Comparison of ENCODE assay signal across 13 cellular contexts in genomic region chr6:152368761-152369624, GRCh38.
DNase-seq lines count a peak whose midpoint lies in the region; ATAC-seq lines count a peak whose summit lies in the region.
"Had no signal": no experiment of that assay in that cellular context is flagged by ENCODE, and none has a peak within 500 bp of the region (broad histone marks: within the 10 kb centered on the region; RNA-seq: fewer than 3 reads in every experiment).

No MANE protein-coding gene starts in this region.

- POLR2A ChIA-PET in naive thymus-derived CD4-positive, alpha-beta T cell (lab: Charles Lee): no interaction called here

- H3K4me3 Mint-ChIP-seq in naive thymus-derived CD4-positive, alpha-beta T cell: no peak overlapping the region
- H3K4me3 Mint-ChIP-seq in activated naive CD8-positive, alpha-beta T cell treated with anti-CD3 and anti-CD28 coated beads, Interleukin-2, amount 50 U/mL, for 24 hours: no peak overlapping the region
- H3K4me3 Mint-ChIP-seq: endodermal cell, memory B cell had no signal

- H3K4me3 ChIP-seq in skeletal muscle cell (ENCODE audit: low read depth, low read length): no peak overlapping the region
- H3K4me3 ChIP-seq in naive thymus-derived CD4-positive, alpha-beta T cell (ENCODE audit: low read length): no peak overlapping the region

- DNase-seq in NCI-H524 treated with DMSO at 0.1 percent for 48 hours (lab: John Stamatoyannopoulos, UW) (peak; percentile 60), left kidney (ENCODE audit: low read depth, low spot score) (peak; percentile 24), skeletal muscle cell (ENCODE audit: low read depth) (peak; percentile 37), DMS153 treated with DMSO at 0.1 percent for 48 hours (lab: John Stamatoyannopoulos, UW; ENCODE audit: unreplicated experiment) (no peak)
- DNase-seq in naive thymus-derived CD4-positive, alpha-beta T cell: no peak
- DNase-seq in activated naive CD8-positive, alpha-beta T cell treated with anti-CD3 and anti-CD28 coated beads, Interleukin-2, amount 50 U/mL, for 24 hours: no peak
- DNase-seq: DMS53, endodermal cell, NCI-H526, T-helper 9 cell had no signal

- H3K27me3 Mint-ChIP-seq in naive thymus-derived CD4-positive, alpha-beta T cell: peaks cover 7 to 22% (median 17%) of the 10 kb centered on the region in 5 donors
- peaks cover 16% of the 10 kb centered on the region for H3K27me3 Mint-ChIP-seq in activated naive CD8-positive, alpha-beta T cell treated with anti-CD3 and anti-CD28 coated beads, Interleukin-2, amount 50 U/mL, for 24 hours

- peaks cover 0 to 4% (median 0%) of the 10 kb centered on the region in 7 donors for H3K4me1 Mint-ChIP-seq in naive thymus-derived CD4-positive, alpha-beta T cell
- no peaks in the 10 kb centered on the region for H3K4me1 Mint-ChIP-seq in activated naive CD8-positive, alpha-beta T cell treated with anti-CD3 and anti-CD28 coated beads, Interleukin-2, amount 50 U/mL, for 24 hours
- H3K4me1 Mint-ChIP-seq: endodermal cell, memory B cell had no signal

- H3K9me3 Mint-ChIP-seq in naive thymus-derived CD4-positive, alpha-beta T cell: peaks cover 0 to 2% (median 0%) of the 10 kb centered on the region in 11 donors
- H3K9me3 Mint-ChIP-seq in activated naive CD8-positive, alpha-beta T cell treated with anti-CD3 and anti-CD28 coated beads, Interleukin-2, amount 50 U/mL, for 24 hours: no peaks in the 10 kb centered on the region
- H3K9me3 Mint-ChIP-seq: endodermal cell, memory B cell had no signal

- no peaks in the 10 kb centered on the region for H3K4me1 ChIP-seq in naive thymus-derived CD4-positive, alpha-beta T cell (ENCODE audit: control insufficient read depth in 2 of 2, insufficient read depth in 2 of 2, low read length in 2 of 2)

- H3K27ac ChIP-seq in cingulate gyrus (ENCODE audit: low read depth, low read length): peak overlapping the region; percentile 67
- no peak overlapping the region for H3K27ac ChIP-seq in naive thymus-derived CD4-positive, alpha-beta T cell (ENCODE audit: low read depth, low read length)

- no peaks in the 10 kb centered on the region for H3K27me3 ChIP-seq in naive thymus-derived CD4-positive, alpha-beta T cell (ENCODE audit: control insufficient read depth in 2 of 2, insufficient read depth in 2 of 2, low read length in 2 of 2)

- no peaks in the 10 kb centered on the region for H3K36me3 ChIP-seq in naive thymus-derived CD4-positive, alpha-beta T cell (ENCODE audit: control insufficient read depth in 2 of 3, insufficient read depth in 3 of 3, low read length in 3 of 3)

- H3K9me3 ChIP-seq in naive thymus-derived CD4-positive, alpha-beta T cell (ENCODE audit: control insufficient read depth in 2 of 3, low read length in 3 of 3): no peaks in the 10 kb centered on the region

- no peak for ATAC-seq in HG02852 (IDR thresholded peaks at IDR 0.05; ENCODE audit: unreplicated experiment)
- no peak for ATAC-seq in naive thymus-derived CD4-positive, alpha-beta T cell
- no peak for ATAC-seq in activated naive CD8-positive, alpha-beta T cell treated with anti-CD3 and anti-CD28 coated beads, Interleukin-2, amount 50 U/mL, for 24 hours

- CTCF ChIA-PET in naive thymus-derived CD4-positive, alpha-beta T cell (lab: Charles Lee): no interaction called here

- intact Hi-C loops in naive thymus-derived CD4-positive, alpha-beta T cell (cut with micrococcal nuclease): no loop called here

- no peak overlapping the region for H3K27ac Mint-ChIP-seq in naive thymus-derived CD4-positive, alpha-beta T cell
- H3K27ac Mint-ChIP-seq in activated naive CD8-positive, alpha-beta T cell treated with anti-CD3 and anti-CD28 coated beads, Interleukin-2, amount 50 U/mL, for 24 hours: no peak overlapping the region
- H3K27ac Mint-ChIP-seq: endodermal cell, memory B cell had no signal

- no peaks in the 10 kb centered on the region for H3K36me3 Mint-ChIP-seq in naive thymus-derived CD4-positive, alpha-beta T cell
- no peaks in the 10 kb centered on the region for H3K36me3 Mint-ChIP-seq in activated naive CD8-positive, alpha-beta T cell treated with anti-CD3 and anti-CD28 coated beads, Interleukin-2, amount 50 U/mL, for 24 hours (ENCODE audit: low read depth)
- H3K36me3 Mint-ChIP-seq: memory B cell had no signal

Comparison
In these comparisons a context has a peak if more than half of its experiments do, and no peak if none do; other contexts are left out.
1. DNase-seq: peak in NCI-H524 treated with DMSO at 0.1 percent for 48 hours (single experiment), left kidney (single experiment) and skeletal muscle cell (single experiment); none in DMS153 treated with DMSO at 0.1 percent for 48 hours (single experiment), naive thymus-derived CD4-positive, alpha-beta T cell (0 of 9) and activated naive CD8-positive, alpha-beta T cell treated with anti-CD3 and anti-CD28 coated beads, Interleukin-2, amount 50 U/mL, for 24 hours (single experiment).